Comparison of ENCODE assay signal across 24 cellular contexts in genomic region chr10:25101466-25101865, GRCh38.
"Had no signal": no experiment of that assay in that cellular context is flagged by ENCODE, and none has a peak within 500 bp of the region (broad histone marks: within the 10 kb centered on the region; RNA-seq: fewer than 3 reads in every experiment).

No MANE protein-coding gene starts in this region.

- H3K4me1 ChIP-seq: adrenal gland, gastroesophageal sphincter, right atrium auricular region, stomach, thyroid gland, upper lobe of left lung, vagina had no signal

- H3K9me3 ChIP-seq: adrenal gland, gastroesophageal sphincter, right atrium auricular region, stomach, thyroid gland, upper lobe of left lung, vagina had no signal

- H3K9me3 Mint-ChIP-seq: activated B cell treated with CpG ODN at 0.5 μM for 24 hours; activated CD8-positive, alpha-beta T cell treated with anti-CD3 and anti-CD28 coated beads for 36 hours; activated naive CD4-positive, alpha-beta T cell treated with anti-CD3 and anti-CD28 coated beads, Interleukin-2, amount 50 U/mL, for 72 hours; endodermal cell; T-helper 2 cell treated with Interferon-gamma antibody and Interleukin-4, amounts not matched to agents 5 μg/mL and 100 μg/mL, for 36 hours had no signal

- H3K4me1 Mint-ChIP-seq: activated B cell treated with CpG ODN at 0.5 μM for 24 hours; stimulated activated naive B cell treated with anti-CD40 and anti-IgM and Interleukin-4, amounts not matched to agents 10 μg/mL and 1 μg/mL and 100 μg/mL, for 72 hours had no signal

- H3K36me3 ChIP-seq: adrenal gland, gastroesophageal sphincter, right atrium auricular region, stomach, thyroid gland, upper lobe of left lung, vagina had no signal

- H3K27me3 ChIP-seq: adrenal gland, hepatocyte, right atrium auricular region, stomach, thyroid gland, upper lobe of left lung, vagina had no signal

- H3K27ac ChIP-seq: adrenal gland, gastroesophageal sphincter, hepatocyte, right atrium auricular region, stomach, thyroid gland, upper lobe of left lung, vagina had no signal

- H3K36me3 Mint-ChIP-seq: activated naive CD4-positive, alpha-beta T cell treated with anti-CD3 and anti-CD28 coated beads, Interleukin-2, amount 50 U/mL, for 72 hours; stimulated activated naive B cell treated with anti-CD40 and anti-IgM and Interleukin-4, amounts not matched to agents 10 μg/mL and 1 μg/mL and 100 μg/mL, for 72 hours had no signal

- H3K4me3 Mint-ChIP-seq: activated B cell treated with CpG ODN at 0.5 μM for 24 hours; activated CD8-positive, alpha-beta T cell treated with anti-CD3 and anti-CD28 coated beads for 36 hours; endodermal cell; nephron progenitor cell; stimulated activated naive B cell treated with anti-CD40 and anti-IgM and Interleukin-4, amounts not matched to agents 10 μg/mL and 1 μg/mL and 100 μg/mL, for 72 hours; T-helper 2 cell treated with Interferon-gamma antibody and Interleukin-4, amounts not matched to agents 5 μg/mL and 100 μg/mL, for 36 hours had no signal

- DNase-seq: activated B cell treated with CpG ODN at 0.5 μM for 24 hours; activated CD4-positive, alpha-beta T cell treated with anti-CD3 and anti-CD28 coated beads, Interleukin-2, amount 50 U/mL, for 1 hour; activated CD8-positive, alpha-beta T cell treated with anti-CD3 and anti-CD28 coated beads for 36 hours; activated naive CD4-positive, alpha-beta T cell; activated T-cell treated with anti-CD3 and anti-CD28 coated beads, Interleukin-2, amount 50 U/mL, for 48 hours; adrenal gland; aorta; central memory CD4-positive, alpha-beta T cell; endodermal cell; mammary epithelial cell; nephron progenitor cell; stimulated activated CD4-positive, alpha-beta T cell treated with anti-CD3 and anti-CD28 coated beads, Interleukin-15, amount 100 ng/mL, for 24 hours; stimulated activated CD4-positive, alpha-beta T cell treated with anti-CD3 and anti-CD28 coated beads, Interleukin-2, amount 100 ng/mL, for 24 hours; stimulated activated naive B cell treated with anti-CD40 and anti-IgM and Interleukin-4, amounts not matched to agents 10 μg/mL and 1 μg/mL and 100 μg/mL, for 72 hours; stomach; T-helper 1 cell; thyroid gland; upper lobe of left lung had no signal

- ATAC-seq: activated CD8-positive, alpha-beta T cell treated with anti-CD3 and anti-CD28 coated beads for 36 hours; activated naive CD4-positive, alpha-beta T cell treated with anti-CD3 and anti-CD28 coated beads, Interleukin-2, amount 50 U/mL, for 72 hours; gastroesophageal sphincter; stimulated activated naive B cell treated with anti-CD40 and anti-IgM and Interleukin-4, amounts not matched to agents 10 μg/mL and 1 μg/mL and 100 μg/mL, for 72 hours had no signal

- H3K4me3 ChIP-seq: adrenal gland, gastroesophageal sphincter, hepatocyte, right atrium auricular region, stomach, thyroid gland, upper lobe of left lung, vagina had no signal

- H3K27ac Mint-ChIP-seq: activated B cell treated with CpG ODN at 0.5 μM for 24 hours; activated CD8-positive, alpha-beta T cell treated with anti-CD3 and anti-CD28 coated beads for 36 hours; activated naive CD4-positive, alpha-beta T cell treated with anti-CD3 and anti-CD28 coated beads, Interleukin-2, amount 50 U/mL, for 72 hours; endodermal cell; T-helper 2 cell treated with Interferon-gamma antibody and Interleukin-4, amounts not matched to agents 5 μg/mL and 100 μg/mL, for 36 hours had no signal
